In genomic region chr1:157138220-157139124, GRCh38 we compare ENCODE assay signal across 8 cellular contexts. TPM values are rescaled to one million over a fixed set of nuclear protein-coding genes. Genes with fewer than 3 reads are reported as not detected.
A peak's percentile ranks its signal among the peaks of the same experiment; 100 is the strongest.
DNase-seq lines count a peak whose midpoint lies in the region; ATAC-seq, FAIRE-seq and TF ChIP-seq lines count a peak whose summit lies in the region.

Gene ETV3 (minus strand): TSS chr1:157138395. CDS start chr1:157136352, 2,043 bp downstream.

- DNase-seq in BE2C (peak; percentile 93), GM19239 (ENCODE audit: insufficient read length, low spot score) (peak; percentile 90), NCI-H748 (lab: John Stamatoyannopoulos, UW; ENCODE audit: unreplicated experiment) (peak; percentile 93), dermis blood vessel endothelial cell (peak; percentile 91)
- DNase-seq in activated CD4-positive, alpha-beta T cell treated with anti-CD3 and anti-CD28 coated beads, Interleukin-2, amount 50 U/mL, for 24 hours (ENCODE audit: low read depth in 1 of 2, low spot score in 1 of 2): peak; percentile 57 to 81
- peak; percentile 79 for DNase-seq in stimulated activated CD4-positive, alpha-beta T cell treated with anti-CD3 and anti-CD28 coated beads, Interleukin-4, amount 100 ng/mL, for 1 hour

- H3K27me3 ChIP-seq in BE2C (no peaks in the 10 kb centered on the region), liver (ENCODE audit: control insufficient read depth in 4 of 4, insufficient read depth in 4 of 4, low read length in 3 of 4) (no peaks in the 10 kb centered on the region)

- ATAC-seq in HG03442 (IDR thresholded peaks at IDR 0.05; ENCODE audit: unreplicated experiment): peak; percentile 83

- peaks cover 25% of the 10 kb centered on the region for H3K36me3 ChIP-seq in BE2C
- peaks cover 0 to 22% (median 17%) of the 10 kb centered on the region in 4 donors for H3K36me3 ChIP-seq in liver (ENCODE audit: control insufficient read depth in 4 of 4, insufficient read depth in 3 of 4, low read depth in 1 of 4, low read length in 3 of 4)

- H3K9me3 ChIP-seq in BE2C: no peaks in the 10 kb centered on the region
- H3K9me3 ChIP-seq in liver (ENCODE audit: control insufficient read depth in 4 of 4, low read length in 3 of 4): no peaks in the 10 kb centered on the region

- peak; percentile 93 for FAIRE-seq in GM19239 (lab: Jason Lieb, UNC)

- TF ChIP-seq RAD21 in liver (IDR thresholded peaks at IDR 0.05): no peak

- H3K4me1 ChIP-seq in BE2C (peaks cover 16% of the 10 kb centered on the region), liver (ENCODE audit: control insufficient read depth in 4 of 4, insufficient read depth in 4 of 4, low read length in 3 of 4) (peaks cover 9 to 28% (median 25%) of the 10 kb centered on the region in 4 donors)

- peak within 1 kb of the TSS; percentile 83 to 87 for H3K27ac ChIP-seq in liver (ENCODE audit: low read depth in 1 of 2, low read length in 2 of 2)

- 1% methylated on average over 87 of the region's 87 CpGs for WGBS in liver

- no peak for TF ChIP-seq CTCF in BE2C (IDR thresholded peaks at IDR 0.05; ENCODE audit: low read depth, low read length)
- TF ChIP-seq CTCF in liver (IDR thresholded peaks at IDR 0.05; ENCODE audit: low read depth, low read length, missing input control): no peak

- H3K4me3 ChIP-seq in BE2C (ENCODE audit: low read depth, low read length): peak within 1 kb of the TSS; percentile 95
- H3K4me3 ChIP-seq in liver (ENCODE audit: low read depth in 1 of 3, low read length in 3 of 3): peak within 1 kb of the TSS; percentile 90 to 98 (median 94)

- peak within 1 kb of the TSS; percentile 81 to 90 for H3K9ac ChIP-seq in liver (ENCODE audit: low read depth in 1 of 2, low read length in 2 of 2)

TF ChIP-seq in liver, 16 proteins besides CTCF, POLR2A, EP300 and RAD21:
- peak; percentile 36 to 42 for TF ChIP-seq EGR1 (IDR thresholded peaks at IDR 0.05; ENCODE audit: low read depth in 2 of 2)
- TF ChIP-seq GABPA (IDR thresholded peaks at IDR 0.05 in 1 of 2, conservative IDR thresholded peaks at IDR 0.05 in 1 of 2): peak; percentile 74 to 91
- TF ChIP-seq SP1 (IDR thresholded peaks at IDR 0.05): no peak
- no peak for TF ChIP-seq TAF1 (conservative IDR thresholded peaks at IDR 0.05)
- no peak for TF ChIP-seq NR2F2 (IDR thresholded peaks at IDR 0.05)
- TF ChIP-seq YY1 (IDR thresholded peaks at IDR 0.05): no peak
- TF ChIP-seq HNF4G (IDR thresholded peaks at IDR 0.05): no peak
- peak; percentile 34 for TF ChIP-seq REST (IDR thresholded peaks at IDR 0.05)
- TF ChIP-seq RXRA (IDR thresholded peaks at IDR 0.05): peak in 1 of 2 donors; percentile 17
- no peak for TF ChIP-seq FOXA1 (IDR thresholded peaks at IDR 0.05)
- no peak for TF ChIP-seq MAX (IDR thresholded peaks at IDR 0.05)
- TF ChIP-seq FOXA2 (IDR thresholded peaks at IDR 0.05): no peak
- no peak for TF ChIP-seq ZBTB33 (IDR thresholded peaks at IDR 0.05)
- TF ChIP-seq HNF4A (conservative IDR thresholded peaks at IDR 0.05): no peak
- TF ChIP-seq JUND (IDR thresholded peaks at IDR 0.05): no peak
- TF ChIP-seq ATF3 (IDR thresholded peaks at IDR 0.05): no peak

RNA-seq across cellular contexts. Expression of gene ETV3, which starts in this region (rescaled TPM):
- 32.5 TPM for polyA plus RNA-seq in BE2C (2012; ENCODE audit: insufficient read depth, insufficient read length, low read depth)
- total RNA-seq in dermis blood vessel endothelial cell (17.2 and 19.1 TPM in 2 replicates), liver (10 to 100 TPM in 1 of 2 donors, 1 to 10 TPM in 1; 7.8 to 10.8 TPM)
- polyA plus RNA-seq in liver: 1 to 10 TPM; 2.0 to 2.7 TPM

Comparison
In these comparisons a context has a peak if more than half of its experiments do, and no peak if none do; other contexts are left out.
1. Peak in every context shown above with its lines: DNase-seq, ATAC-seq, H3K4me3 ChIP-seq and H3K27ac ChIP-seq.